In the genomic region with DNA sequence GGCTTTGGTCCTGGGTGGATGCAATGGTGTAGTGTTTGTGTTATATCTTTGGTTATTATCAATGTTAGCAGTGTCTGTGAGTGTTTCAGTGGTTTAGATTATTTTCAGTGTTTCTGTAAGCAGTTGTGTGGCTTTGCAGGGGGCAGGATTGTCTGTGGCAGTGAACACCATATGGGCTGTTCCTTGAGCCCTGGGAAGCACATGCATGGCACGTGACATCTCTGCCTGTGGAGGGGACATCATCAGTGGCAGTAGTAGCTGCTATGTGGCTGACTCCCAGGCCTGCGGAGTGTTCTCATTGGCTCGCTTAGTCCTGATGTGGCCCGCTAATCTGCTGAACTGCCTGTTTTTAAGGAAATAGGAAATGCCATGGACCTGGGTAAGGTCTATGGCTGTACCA, we compare ENCODE assay signal across 8 cellular contexts.
"Had no signal": no experiment of that assay in that cellular context is flagged by ENCODE, and none has a peak within 500 bp of the region (broad histone marks: within the 10 kb centered on the region; RNA-seq: fewer than 3 reads in every experiment).

No MANE protein-coding gene starts in this region.

- DNase-seq: GDM1, GF-D8 had no signal

- H3K4me3 ChIP-seq: GM12878 had no signal

- FAIRE-seq: G401.6, GM12878, GM12891, GM12892, GM18507, GM19239 had no signal

- ATAC-seq: GM12878 had no signal
